In genomic region chr13:26485786-26486185, GRCh38 we compare ENCODE assay signal across 1 cellular context.
TF ChIP-seq lines count a peak whose summit lies in the region.

No MANE protein-coding gene starts in this region.

TF ChIP-seq in K562, 482 proteins besides CTCF, POLR2A, EP300 and RAD21 (continued from another document):
- TF ChIP-seq, protein P1, sequence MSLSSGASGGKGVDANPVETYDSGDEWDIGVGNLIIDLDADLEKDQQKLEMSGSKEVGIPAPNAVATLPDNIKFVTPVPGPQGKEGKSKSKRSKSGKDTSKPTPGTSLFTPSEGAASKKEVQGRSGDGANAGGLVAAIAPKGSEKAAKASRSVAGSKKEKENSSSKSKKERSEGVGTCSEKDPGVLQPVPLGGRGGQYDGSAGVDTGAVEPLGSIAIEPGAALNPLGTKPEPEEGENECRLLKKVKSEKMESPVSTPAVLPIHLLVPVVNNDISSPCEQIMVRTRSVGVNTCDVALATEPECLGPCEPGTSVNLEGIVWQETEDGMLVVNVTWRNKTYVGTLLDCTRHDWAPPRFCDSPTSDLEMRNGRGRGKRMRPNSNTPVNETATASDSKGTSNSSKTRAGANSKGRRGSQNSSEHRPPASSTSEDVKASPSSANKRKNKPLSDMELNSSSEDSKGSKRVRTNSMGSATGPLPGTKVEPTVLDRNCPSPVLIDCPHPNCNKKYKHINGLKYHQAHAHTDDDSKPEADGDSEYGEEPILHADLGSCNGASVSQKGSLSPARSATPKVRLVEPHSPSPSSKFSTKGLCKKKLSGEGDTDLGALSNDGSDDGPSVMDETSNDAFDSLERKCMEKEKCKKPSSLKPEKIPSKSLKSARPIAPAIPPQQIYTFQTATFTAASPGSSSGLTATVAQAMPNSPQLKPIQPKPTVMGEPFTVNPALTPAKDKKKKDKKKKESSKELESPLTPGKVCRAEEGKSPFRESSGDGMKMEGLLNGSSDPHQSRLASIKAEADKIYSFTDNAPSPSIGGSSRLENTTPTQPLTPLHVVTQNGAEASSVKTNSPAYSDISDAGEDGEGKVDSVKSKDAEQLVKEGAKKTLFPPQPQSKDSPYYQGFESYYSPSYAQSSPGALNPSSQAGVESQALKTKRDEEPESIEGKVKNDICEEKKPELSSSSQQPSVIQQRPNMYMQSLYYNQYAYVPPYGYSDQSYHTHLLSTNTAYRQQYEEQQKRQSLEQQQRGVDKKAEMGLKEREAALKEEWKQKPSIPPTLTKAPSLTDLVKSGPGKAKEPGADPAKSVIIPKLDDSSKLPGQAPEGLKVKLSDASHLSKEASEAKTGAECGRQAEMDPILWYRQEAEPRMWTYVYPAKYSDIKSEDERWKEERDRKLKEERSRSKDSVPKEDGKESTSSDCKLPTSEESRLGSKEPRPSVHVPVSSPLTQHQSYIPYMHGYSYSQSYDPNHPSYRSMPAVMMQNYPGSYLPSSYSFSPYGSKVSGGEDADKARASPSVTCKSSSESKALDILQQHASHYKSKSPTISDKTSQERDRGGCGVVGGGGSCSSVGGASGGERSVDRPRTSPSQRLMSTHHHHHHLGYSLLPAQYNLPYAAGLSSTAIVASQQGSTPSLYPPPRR (CRISPR knock-in tag; IDR thresholded peaks at IDR 0.05; ENCODE audit: borderline replicate concordance) = no peak
- no peak for TF ChIP-seq ZNF444 (CRISPR knock-in tag; IDR thresholded peaks at IDR 0.05)
- no peak for TF ChIP-seq TAF7 (tag; IDR thresholded peaks at IDR 0.05)
